Comparison of ENCODE assay signal across 30 cellular contexts in genomic region chr10:111080224-111080623, GRCh38. TPM values are rescaled to one million over a fixed set of nuclear protein-coding genes. Genes with fewer than 3 reads are reported as not detected.
DNase-seq lines count a peak whose midpoint lies in the region; ATAC-seq, FAIRE-seq and TF ChIP-seq lines count a peak whose summit lies in the region.
"Had no signal": no experiment of that assay in that cellular context is flagged by ENCODE, and none has a peak within 500 bp of the region (broad histone marks: within the 10 kb centered on the region; RNA-seq: fewer than 3 reads in every experiment).

No MANE protein-coding gene starts in this region.

- CTCF ChIA-PET in HepG2 (lab: Yijun Ruan, JAX; ENCODE audit: low intra/inter-chr PET ratio, low total read pairs), result no interaction called here

- POLR2A ChIA-PET in HepG2 (lab: Yijun Ruan, JAX), result no interaction called here

- H3K9me3 ChIP-seq in HepG2 (ENCODE audit: low read length), result no peaks in the 10 kb centered on the region
- no peaks in the 10 kb centered on the region for H3K9me3 ChIP-seq in right lobe of liver
- H3K9me3 ChIP-seq in vagina, result no peaks in the 10 kb centered on the region
- H3K9me3 ChIP-seq in H9 (ENCODE audit: control insufficient read depth, low read depth, low read length), result no peaks in the 10 kb centered on the region
- H3K9me3 ChIP-seq: mucosa of descending colon, thyroid gland had no signal

- no peak for ATAC-seq in HepG2
- no peak for ATAC-seq in right lobe of liver
- ATAC-seq: activated CD4-positive, CD25-positive, alpha-beta regulatory T cell treated with anti-CD3 and anti-CD28 coated beads, Interleukin-2, amount 50 U/mL, for 24 hours; activated naive CD8-positive, alpha-beta T cell treated with anti-CD3 and anti-CD28 coated beads, Interleukin-2, amount 50 U/mL, for 24 hours; mucosa of descending colon; stimulated activated naive CD8-positive, alpha-beta T cell treated with anti-CD3 and anti-CD28 coated beads, Interleukin-15, amount 100 ng/mL, for 72 hours had no signal

- no peak overlapping the region for H3K27ac Mint-ChIP-seq in H9
- H3K27ac Mint-ChIP-seq: activated CD4-positive, alpha-beta memory T cell treated with anti-CD3 and anti-CD28 coated beads, Interleukin-2, amount 10 ng/mL, durations not matched to agents 7 days and 5 days; activated naive CD8-positive, alpha-beta T cell treated with anti-CD3 and anti-CD28 coated beads, Interleukin-2, amount 50 U/mL, for 24 hours; stimulated activated naive CD8-positive, alpha-beta T cell treated with anti-CD3 and anti-CD28 coated beads, Interleukin-15, amount 100 ng/mL, for 72 hours; T-helper 1 cell treated with Interleukin-12 subunit alpha and Interleukin-12 subunit beta and Interleukin-4 antibody, amounts not matched to agents 30 μg/mL and 1 μg/mL, for 36 hours had no signal

- no peak overlapping the region for H2AK5ac ChIP-seq in H9 (ENCODE audit: insufficient read length, low read length)

- DNase-seq in HepG2 (ENCODE audit: low spot score) (no peak), right lobe of liver (no peak), cerebellar cortex (ENCODE audit: low spot score) (peak; percentile 24), mucosa of gallbladder (ENCODE audit: low spot score) (peak; percentile 6), vagina (ENCODE audit: extremely low spot score in 2 of 2) (peak; percentile 25 to 42), H9 (no peak)
- DNase-seq in activated CD4-positive, alpha-beta T cell treated with anti-CD3 and anti-CD28 coated beads for 48 hours, result no peak
- DNase-seq in activated T-cell treated with anti-CD3 and anti-CD28 coated beads, Interleukin-2, amount 50 U/mL, for 48 hours, result no peak
- DNase-seq: activated CD4-positive, alpha-beta memory T cell treated with anti-CD3 and anti-CD28 coated beads, Interleukin-2, amount 10 ng/mL, durations not matched to agents 7 days and 5 days; activated gamma-delta T cell; activated naive CD8-positive, alpha-beta T cell treated with anti-CD3 and anti-CD28 coated beads, Interleukin-2, amount 50 U/mL, for 24 hours; activated T-cell treated with anti-CD3 and anti-CD28 coated beads for 4 hours; cerebellar nuclear complex; DMS53; dorsolateral prefrontal cortex; GDM1; kidney glomerular epithelial cell; mucosa of descending colon; NCI-H1436; NCI-H2107; NCI-H446 treated with DMSO at 0.1 percent for 48 hours; stimulated activated naive CD8-positive, alpha-beta T cell treated with anti-CD3 and anti-CD28 coated beads, Interleukin-15, amount 100 ng/mL, for 72 hours; thyroid gland had no signal

- no peak overlapping the region for H2BK20ac ChIP-seq in H9 (ENCODE audit: low read depth, low read length, poor library complexity, severe bottlenecking)

- H3K4me2 ChIP-seq in HepG2 (ENCODE audit: low read depth, low read length) (no peak overlapping the region), H9 (ENCODE audit: insufficient read depth, insufficient read length, low read length) (no peak overlapping the region)

- peaks cover 4% of the 10 kb centered on the region for H3K23me2 ChIP-seq in H9 (ENCODE audit: insufficient read length, low read depth, low read length, poor library complexity, severe bottlenecking)

- no peak overlapping the region for H4K91ac ChIP-seq in H9 (ENCODE audit: insufficient read length, low read depth, low read length)

- H3K4me3 ChIP-seq in HepG2 (replicated peaks in 1 of 3; ENCODE audit: insufficient read depth in 1 of 3, low read depth in 2 of 3, low read length in 3 of 3) (no peak overlapping the region), right lobe of liver (no peak overlapping the region), vagina (peak overlapping the region; percentile 44 to 52)
- H3K4me3 ChIP-seq: lung, mucosa of descending colon, thyroid gland had no signal

- no peaks in the 10 kb centered on the region for H3K79me1 ChIP-seq in H9 (ENCODE audit: insufficient read depth, low read depth, low read length, poor library complexity, severe bottlenecking)

- no peaks in the 10 kb centered on the region for H3K79me2 ChIP-seq in HepG2 (ENCODE audit: insufficient read depth, low read length)
- no peaks in the 10 kb centered on the region for H3K79me2 ChIP-seq in H9 (ENCODE audit: insufficient read depth, low read length)

- no peak overlapping the region for H3K56ac ChIP-seq in H9 (ENCODE audit: insufficient read length, low read depth, low read length)

- no peak overlapping the region for H2BK15ac ChIP-seq in H9 (ENCODE audit: low read depth, low read length)

- no peak overlapping the region for H2AFZ ChIP-seq in HepG2 (ENCODE audit: low read length)
- H2AFZ ChIP-seq in H9 (ENCODE audit: low read length), result no peak overlapping the region

- 0% methylated on average over 2 of the region's 2 CpGs for WGBS in HepG2 (ENCODE audit: low lambda C conversion rate)
- 49% methylated on average over 2 of the region's 2 CpGs for WGBS in right lobe of liver (ENCODE audit: insufficient coverage, low coverage, low lambda C conversion rate, missing lambda C conversion rate)
- no CpG with 5 or more reads among the region's 2 CpGs for WGBS in H9 (ENCODE audit: extremely low coverage, insufficient read length, low lambda C conversion rate)

- no peaks in the 10 kb centered on the region for H3K4me1 ChIP-seq in HepG2 (ENCODE audit: insufficient read depth, low read length)
- peaks cover 0 to 24% (median 6%) of the 10 kb centered on the region in 4 donors for H3K4me1 ChIP-seq in right lobe of liver
- peaks cover 39% of the 10 kb centered on the region for H3K4me1 ChIP-seq in vagina
- H3K4me1 ChIP-seq in H9 (ENCODE audit: insufficient read depth, low read length), result peaks cover 4% of the 10 kb centered on the region; the same call in 1 of the 2 replicates

- peaks cover 67% of the 10 kb centered on the region for H3K27me3 Mint-ChIP-seq in H9 (ENCODE audit: low read depth)

- H3K4me3 Mint-ChIP-seq in H9, result no peak overlapping the region; a peak in 1 of 5 replicates
- H3K4me3 Mint-ChIP-seq: activated CD4-positive, alpha-beta memory T cell treated with anti-CD3 and anti-CD28 coated beads, Interleukin-2, amount 10 ng/mL, durations not matched to agents 7 days and 5 days; activated naive CD8-positive, alpha-beta T cell treated with anti-CD3 and anti-CD28 coated beads, Interleukin-2, amount 50 U/mL, for 24 hours had no signal

- FAIRE-seq in HepG2 (lab: Jason Lieb, UNC), result no peak

- in situ Hi-C loops in HepG2 (cut with HindIII; ENCODE audit: extremely low pct_ligation_motif_present, low pct_unique_long_range_greater_than_20kb), result loop anchor here (25.0 kb wide), 1 partner anchor 1232 kb away; no protein-coding TSS in a partner anchor

- BruUV-seq in HepG2 (replicated peaks; lab: Mats Ljungman, UMichigan), result no TSS peak

- H3K23ac ChIP-seq in H9 (ENCODE audit: insufficient read length, low read depth, low read length), result no peak overlapping the region

- H3K27ac ChIP-seq in HepG2 (ENCODE audit: extremely low read length, insufficient read depth, low read length) (no peak overlapping the region), right lobe of liver (no peak overlapping the region), vagina (peak overlapping the region; percentile 77), H9 (ENCODE audit: insufficient read length, low read depth, low read length) (no peak overlapping the region)
- H3K27ac ChIP-seq: dorsolateral prefrontal cortex, epithelial cell of prostate, RWPE1, skin epidermis, thyroid gland had no signal

- H3K4me1 Mint-ChIP-seq in H9, result peaks cover 20 to 23% of the 10 kb centered on the region in 2 experiments

- peaks cover 7 to 19% of the 10 kb centered on the region in 2 experiments for H3K27me3 ChIP-seq in HepG2 (ENCODE audit: control insufficient read depth in 1 of 2, insufficient read depth in 2 of 2, low read length in 2 of 2)
- peaks cover 0 to 15% of the 10 kb centered on the region in 2 donors for H3K27me3 ChIP-seq in right lobe of liver
- H3K27me3 ChIP-seq in vagina, result no peaks in the 10 kb centered on the region
- peaks cover 28% of the 10 kb centered on the region; the same call in 1 of the 2 replicates for H3K27me3 ChIP-seq in H9 (ENCODE audit: insufficient read depth, low read length)
- H3K27me3 ChIP-seq: thyroid gland had no signal

- H3K9ac ChIP-seq in HepG2 (ENCODE audit: insufficient read depth, low read depth, low read length) (no peak overlapping the region), H9 (ENCODE audit: extremely low read depth, insufficient read length, low read length) (no peak overlapping the region)

- peaks cover 0 to 8% (median 4%) of the 10 kb centered on the region in 3 experiments; a peak in 2 of 7 replicates for H3K36me3 Mint-ChIP-seq in H9 (ENCODE audit: insufficient read depth in 1 of 3, low read depth in 3 of 3)

- intact Hi-C loops in HepG2 (cut with micrococcal nuclease; ENCODE audit: unreplicated experiment), result loop anchor here (10.0 kb wide), 1 partner anchor 205 kb away; no protein-coding TSS in a partner anchor
- intact Hi-C loops in right lobe of liver (cut with DNase I), result no loop called here
- intact Hi-C loops in vagina (cut with DNase I), result no loop called here

- H3T11ph ChIP-seq in H9 (ENCODE audit: low read length), result no peak overlapping the region

- TF ChIP-seq POLR2A in HepG2 (IDR thresholded peaks at IDR 0.05; ENCODE audit: insufficient read depth in 1 of 2, low read depth in 2 of 2, low read length in 2 of 2), result no peak
- no peak for TF ChIP-seq POLR2A in right lobe of liver (IDR thresholded peaks at IDR 0.05)
- TF ChIP-seq POLR2A in vagina (IDR thresholded peaks at IDR 0.05), result no peak

- no peak overlapping the region for H4K5ac ChIP-seq in H9 (ENCODE audit: insufficient read length, low read depth, low read length)

- H2BK5ac ChIP-seq in H9 (ENCODE audit: insufficient read length, low read length), result no peak overlapping the region

- no peak overlapping the region for H2BK12ac ChIP-seq in H9 (ENCODE audit: insufficient read length, low read depth, low read length)

- peaks cover 0 to 4% of the 10 kb centered on the region in 2 experiments; a peak in 4 of 5 replicates for H3K9me3 Mint-ChIP-seq in H9
- H3K9me3 Mint-ChIP-seq: activated CD4-positive, alpha-beta memory T cell treated with anti-CD3 and anti-CD28 coated beads, Interleukin-2, amount 10 ng/mL, durations not matched to agents 7 days and 5 days; activated naive CD8-positive, alpha-beta T cell treated with anti-CD3 and anti-CD28 coated beads, Interleukin-2, amount 50 U/mL, for 24 hours; T-helper 1 cell treated with Interleukin-12 subunit alpha and Interleukin-12 subunit beta and Interleukin-4 antibody, amounts not matched to agents 30 μg/mL and 1 μg/mL, for 36 hours had no signal

- no peak for TF ChIP-seq EP300 in HepG2 (IDR thresholded peaks at IDR 0.05; ENCODE audit: low read depth in 2 of 2, low read length in 2 of 2)
- no peak for TF ChIP-seq EP300 in HepG2 (CRISPR knock-in tag; IDR thresholded peaks at IDR 0.05; ENCODE audit: borderline replicate concordance)

- H3K14ac ChIP-seq in H9 (ENCODE audit: insufficient read depth, low read length), result no peak overlapping the region

- H3K4ac ChIP-seq in H9 (ENCODE audit: low read depth, low read length), result no peak overlapping the region

- H3K18ac ChIP-seq in H9 (ENCODE audit: insufficient read length, low read depth, low read length), result no peak overlapping the region

- H2BK120ac ChIP-seq in H9 (ENCODE audit: low read depth, low read length, poor library complexity, severe bottlenecking), result no peak overlapping the region

- H3K36me3 ChIP-seq in HepG2 (replicated peaks in 1 of 2; ENCODE audit: control insufficient read depth in 1 of 2, insufficient read depth in 2 of 2, low read length in 2 of 2) (no peaks in the 10 kb centered on the region), right lobe of liver (no peaks in the 10 kb centered on the region), vagina (no peaks in the 10 kb centered on the region)
- H3K36me3 ChIP-seq: thyroid gland had no signal

- H4K8ac ChIP-seq in H9 (replicated peaks; ENCODE audit: insufficient read length, low read depth, low read length), result no peak overlapping the region

- no peak for TF ChIP-seq RAD21 in HepG2 (CRISPR knock-in tag; IDR thresholded peaks at IDR 0.05)

- H4K20me1 ChIP-seq in HepG2 (ENCODE audit: insufficient read depth, low read length), result no peaks in the 10 kb centered on the region
- no peaks in the 10 kb centered on the region for H4K20me1 ChIP-seq in H9 (ENCODE audit: control insufficient read depth, insufficient read depth, insufficient read length)

- no peak for TF ChIP-seq CTCF in HepG2 (CRISPR knock-in tag; IDR thresholded peaks at IDR 0.05)
- TF ChIP-seq CTCF in right lobe of liver (IDR thresholded peaks at IDR 0.05), result no peak
- no peak for TF ChIP-seq CTCF in vagina (IDR thresholded peaks at IDR 0.05)
- no peak for TF ChIP-seq CTCF in H9 (conservative IDR thresholded peaks at IDR 0.05)

RNA-seq across cellular contexts. Expression of gene ADRA2A, which starts 3.4 kb away (rescaled TPM):
- total RNA-seq in HepG2 (2016; rRNA removed; fragmentation: Illumina TruSeq; extraction: Trizol), result not detected in 2 replicates
- not detected in 2 replicates for total RNA-seq in HepG2 (2016; cell fraction: cytosol; rRNA removed; fragmentation: Illumina TruSeq; extraction: Trizol; ENCODE audit: low read depth)
- not detected in 2 replicates for total RNA-seq in HepG2 (2016; cell fraction: insoluble cytoplasmic fraction; rRNA removed; fragmentation: Illumina TruSeq; extraction: Trizol)
- not detected in 2 replicates for total RNA-seq in HepG2 (2016; cell fraction: membrane; rRNA removed; fragmentation: Illumina TruSeq; extraction: Trizol)
- total RNA-seq in HepG2 (2016; cell fraction: nucleus; rRNA removed; fragmentation: Illumina TruSeq; extraction: Trizol), result not detected in 2 replicates
- polyA plus RNA-seq in HepG2 (2011; rRNA removed), result 0.01 TPM in 1 of 2 replicates, not detected in the other
- 0.01 TPM in 1 of 2 replicates, not detected in the other for polyA plus RNA-seq in HepG2 (2011; cell fraction: cytosol; rRNA removed)
- polyA plus RNA-seq in HepG2 (2011; cell fraction: nucleus; rRNA removed), result 0.03 and 0.07 TPM in 2 replicates
- 0.03 TPM in 1 of 2 replicates, not detected in the other for polyA plus RNA-seq in HepG2 (2012)
- polyA plus RNA-seq in HepG2 (2016; cell fraction: cytosol; fragmentation: Illumina TruSeq; extraction: Trizol; ENCODE audit: low read depth), result not detected in 2 replicates
- not detected in 2 replicates for polyA plus RNA-seq in HepG2 (2016; cell fraction: insoluble cytoplasmic fraction; fragmentation: Illumina TruSeq; extraction: Trizol; ENCODE audit: low read depth)
- not detected in 2 replicates for polyA plus RNA-seq in HepG2 (2016; cell fraction: membrane; fragmentation: Illumina TruSeq; extraction: Trizol; ENCODE audit: low read depth)
- polyA plus RNA-seq in HepG2 (2016; cell fraction: nucleus; fragmentation: Illumina TruSeq; extraction: Trizol; ENCODE audit: insufficient read depth, low read depth), result not detected in 2 replicates
- 0.04 TPM in 1 of 2 replicates, not detected in the other for polyA minus RNA-seq in HepG2 (2011; rRNA and poly(A)+ RNA removed; ENCODE audit: low replicate concordance)
- polyA minus RNA-seq in HepG2 (2011; cell fraction: cytosol; rRNA and poly(A)+ RNA removed), result not detected in 2 replicates
- not detected in 2 replicates for polyA minus RNA-seq in HepG2 (2011; cell fraction: nucleus; rRNA and poly(A)+ RNA removed)
- under 1 TPM; 0.22 to 0.99 (median 0.51) TPM for total RNA-seq in right lobe of liver
- 346 TPM for total RNA-seq in mucosa of gallbladder
- 14.2 TPM for total RNA-seq in vagina
- 1.4 and 1.5 TPM in 2 replicates for total RNA-seq in H9 (2021)
- total RNA-seq: A673; activated CD4-positive, alpha-beta memory T cell treated with anti-CD3 and anti-CD28 coated beads, Interleukin-2, amount 10 ng/mL, durations not matched to agents 7 days and 5 days had no signal

Comparison
In these comparisons a context has a peak if more than half of its experiments do, and no peak if none do; other contexts are left out.
1. DNase-seq: peak in cerebellar cortex (single experiment), mucosa of gallbladder (single experiment) and vagina (2 of 2); none in HepG2 (single experiment), right lobe of liver (0 of 3), activated CD4-positive, alpha-beta T cell treated with anti-CD3 and anti-CD28 coated beads for 48 hours (single experiment), activated T-cell treated with anti-CD3 and anti-CD28 coated beads, Interleukin-2, amount 50 U/mL, for 48 hours (0 of 2) and H9 (single experiment).
2. H3K4me3 ChIP-seq: peak in vagina (2 of 2); none in HepG2 (0 of 3) and right lobe of liver (0 of 3).
3. RNA of gene ADRA2A, which starts 3.4 kb away (total RNA-seq): 346 TPM in mucosa of gallbladder (single experiment); 14.2 TPM in vagina (single experiment), 1.4 to 1.5 TPM in H9, 0.22 to 0.99 TPM in right lobe of liver and not detected in HepG2; every median in the first group is over 10 times any median in the second.